In the genomic region with DNA sequence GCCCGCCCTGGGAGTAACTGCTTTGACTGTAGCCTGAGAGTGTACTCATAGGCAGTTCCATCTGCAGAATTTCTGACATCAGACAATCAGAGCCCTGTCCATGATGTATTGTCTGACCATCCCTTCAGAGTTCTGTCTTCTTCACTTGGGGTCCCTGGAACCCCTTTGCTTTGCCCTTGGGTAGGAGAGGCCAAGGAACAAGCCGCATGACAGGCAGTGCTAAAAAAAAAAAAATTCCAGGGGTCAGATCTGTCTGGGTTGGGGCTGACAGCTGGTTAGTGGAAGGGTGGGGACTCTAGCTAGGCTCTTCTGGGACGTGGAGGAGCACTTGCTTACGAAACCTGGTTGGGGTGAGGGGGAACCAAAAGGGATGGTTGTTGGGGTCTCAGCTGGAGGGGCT, we compare ENCODE assay signal across 21 cellular contexts.
"Had no signal": no experiment of that assay in that cellular context is flagged by ENCODE, and none has a peak within 500 bp of the region (broad histone marks: within the 10 kb centered on the region; RNA-seq: fewer than 3 reads in every experiment).

No MANE protein-coding gene starts in this region.

- DNase-seq: Kasumi-1, MV-4-11, NCI-H1048, NCI-H1105, NCI-H1417, NCI-H1436 treated with DMSO at 0.1 percent for 48 hours, NCI-H1694, NCI-H187 treated with DMSO at 0.1 percent for 48 hours, NCI-H2029 treated with DMSO at 0.1 percent for 48 hours, NCI-H2171 treated with DMSO at 0.1 percent for 48 hours, NCI-H524, NCI-H69, NCI-H774, Right ventricle myocardium superior, RPMI8226, SIG-M5, SW 1271 had no signal

- H3K4me3 Mint-ChIP-seq: IgD-negative memory B cell had no signal

- H3K9ac ChIP-seq: KMS-11 had no signal

- H3K4me3 ChIP-seq: K562 had no signal

- H3K27ac ChIP-seq: HL-60, KMS-11 had no signal

- H3K4me1 Mint-ChIP-seq: IgD-negative memory B cell had no signal

- H3K4me2 ChIP-seq: KMS-11 had no signal

- H3K36me3 Mint-ChIP-seq: IgD-negative memory B cell had no signal

- H3K27ac Mint-ChIP-seq: IgD-negative memory B cell had no signal

- ATAC-seq: K562 had no signal
